ENCODE assay signal across 1 cellular context in the genomic region with DNA sequence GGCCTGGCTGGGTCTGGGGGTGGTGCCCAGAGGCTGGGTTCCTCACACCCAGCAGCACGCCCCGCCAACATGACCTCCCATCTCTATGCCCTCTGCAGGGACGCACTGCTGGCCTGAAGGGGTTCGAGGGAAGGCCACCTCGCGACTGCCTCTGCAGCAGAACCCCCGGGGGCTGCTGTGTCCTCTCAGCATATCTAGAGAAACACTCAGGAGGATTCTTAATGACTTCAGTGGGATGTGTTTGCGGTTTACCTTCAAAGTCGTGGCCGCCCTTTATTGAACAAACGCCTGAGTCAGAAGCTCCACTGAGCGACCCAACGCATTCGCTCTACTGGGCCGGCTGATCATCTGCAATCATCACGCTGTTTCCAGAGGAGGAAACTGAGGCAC.
TF ChIP-seq lines count a peak whose summit lies in the region.

No MANE protein-coding gene starts in this region.

TF ChIP-seq in H1, 55 proteins besides CTCF, POLR2A, EP300 and RAD21 (continued from another document):
- no peak for TF ChIP-seq YY1 (IDR thresholded peaks at IDR 0.05; ENCODE audit: low read depth, low read length)
